ENCODE assay signal across 14 cellular contexts in genomic region chr9:114442022-114442421, GRCh38. TPM values are rescaled to one million over a fixed set of nuclear protein-coding genes. Genes with fewer than 3 reads are reported as not detected.
A peak's percentile ranks its signal among the peaks of the same experiment; 100 is the strongest.
DNase-seq lines count a peak whose midpoint lies in the region; ATAC-seq lines count a peak whose summit lies in the region.
"Had no signal": no experiment of that assay in that cellular context is flagged by ENCODE, and none has a peak within 500 bp of the region (broad histone marks: within the 10 kb centered on the region; RNA-seq: fewer than 3 reads in every experiment).

No MANE protein-coding gene starts in this region.

- no peaks in the 10 kb centered on the region for H3K4me1 Mint-ChIP-seq in natural killer cell treated with Interleukin-12 subunit alpha and Interleukin-12 subunit beta and Interleukin-15 and Interleukin-18, amount 100 ng/mL, for 72 hours (ENCODE audit: low read depth in 2 of 2)
- H3K4me1 Mint-ChIP-seq: CD4-positive, alpha-beta memory T cell had no signal

- no peak overlapping the region for H3K27ac Mint-ChIP-seq in natural killer cell treated with Interleukin-12 subunit alpha and Interleukin-12 subunit beta and Interleukin-15 and Interleukin-18, amount 100 ng/mL, for 72 hours
- H3K27ac Mint-ChIP-seq: B cell, GM23338, H9 had no signal

- DNase-seq in Ammon's horn (ENCODE audit: low spot score) (peak; percentile 76), medulla oblongata (ENCODE audit: extremely low spot score) (peak; percentile 81), superior temporal gyrus (ENCODE audit: extremely low spot score) (peak; percentile 90), EL (no peak), NCI-H2107 treated with DMSO at 0.1 percent for 48 hours (lab: John Stamatoyannopoulos, UW; ENCODE audit: unreplicated experiment) (no peak), ACHN (no peak)
- no peak for DNase-seq in natural killer cell treated with Interleukin-12 subunit alpha and Interleukin-12 subunit beta and Interleukin-15 and Interleukin-18, amount 100 ng/mL, for 72 hours (ENCODE audit: low spot score)
- DNase-seq: CD4-positive, alpha-beta memory T cell; DMS79; H9 had no signal

- in situ Hi-C loops in ACHN (cut with HindIII; ENCODE audit: low pct_ligation_motif_present, low pct_unique_long_range_greater_than_20kb, low sequenced_read_pairs) = no loop called here

- no peak for ATAC-seq in natural killer cell treated with Interleukin-12 subunit alpha and Interleukin-12 subunit beta and Interleukin-15 and Interleukin-18, amount 100 ng/mL, for 72 hours
- ATAC-seq: GM23338 had no signal

- no peaks in the 10 kb centered on the region for H3K9me3 Mint-ChIP-seq in natural killer cell treated with Interleukin-12 subunit alpha and Interleukin-12 subunit beta and Interleukin-15 and Interleukin-18, amount 100 ng/mL, for 72 hours
- H3K9me3 Mint-ChIP-seq: GM23338, H9 had no signal

- H3K4me3 Mint-ChIP-seq in natural killer cell treated with Interleukin-12 subunit alpha and Interleukin-12 subunit beta and Interleukin-15 and Interleukin-18, amount 100 ng/mL, for 72 hours = no peak overlapping the region
- H3K4me3 Mint-ChIP-seq: B cell; CD4-positive, alpha-beta memory T cell; GM23338; H9 had no signal

- H3K27me3 Mint-ChIP-seq in natural killer cell treated with Interleukin-12 subunit alpha and Interleukin-12 subunit beta and Interleukin-15 and Interleukin-18, amount 100 ng/mL, for 72 hours = no peaks in the 10 kb centered on the region
- H3K27me3 Mint-ChIP-seq: B cell; CD4-positive, alpha-beta memory T cell had no signal

- H3K27ac ChIP-seq in cingulate gyrus (ENCODE audit: low read depth, low read length) = peak overlapping the region; percentile 92
- H3K27ac ChIP-seq: 22Rv1 had no signal

- H3K36me3 Mint-ChIP-seq in natural killer cell treated with Interleukin-12 subunit alpha and Interleukin-12 subunit beta and Interleukin-15 and Interleukin-18, amount 100 ng/mL, for 72 hours = no peaks in the 10 kb centered on the region

RNA-seq across cellular contexts. Expression of gene AKNA, which starts 54.2 kb away (rescaled TPM):
- 100 to 1,000 TPM; 332 to 469 TPM for total RNA-seq in natural killer cell treated with Interleukin-12 subunit alpha and Interleukin-12 subunit beta and Interleukin-15 and Interleukin-18, amount 100 ng/mL, for 72 hours

Comparison
In these comparisons a context has a peak if more than half of its experiments do, and no peak if none do; other contexts are left out.
1. DNase-seq: peak in Ammon's horn (single experiment), medulla oblongata (single experiment) and superior temporal gyrus (single experiment); none in EL (single experiment), NCI-H2107 treated with DMSO at 0.1 percent for 48 hours (single experiment), natural killer cell treated with Interleukin-12 subunit alpha and Interleukin-12 subunit beta and Interleukin-15 and Interleukin-18, amount 100 ng/mL, for 72 hours (single experiment) and ACHN (single experiment).